8 cellular contexts compared by ENCODE assay signal in the genomic region with DNA sequence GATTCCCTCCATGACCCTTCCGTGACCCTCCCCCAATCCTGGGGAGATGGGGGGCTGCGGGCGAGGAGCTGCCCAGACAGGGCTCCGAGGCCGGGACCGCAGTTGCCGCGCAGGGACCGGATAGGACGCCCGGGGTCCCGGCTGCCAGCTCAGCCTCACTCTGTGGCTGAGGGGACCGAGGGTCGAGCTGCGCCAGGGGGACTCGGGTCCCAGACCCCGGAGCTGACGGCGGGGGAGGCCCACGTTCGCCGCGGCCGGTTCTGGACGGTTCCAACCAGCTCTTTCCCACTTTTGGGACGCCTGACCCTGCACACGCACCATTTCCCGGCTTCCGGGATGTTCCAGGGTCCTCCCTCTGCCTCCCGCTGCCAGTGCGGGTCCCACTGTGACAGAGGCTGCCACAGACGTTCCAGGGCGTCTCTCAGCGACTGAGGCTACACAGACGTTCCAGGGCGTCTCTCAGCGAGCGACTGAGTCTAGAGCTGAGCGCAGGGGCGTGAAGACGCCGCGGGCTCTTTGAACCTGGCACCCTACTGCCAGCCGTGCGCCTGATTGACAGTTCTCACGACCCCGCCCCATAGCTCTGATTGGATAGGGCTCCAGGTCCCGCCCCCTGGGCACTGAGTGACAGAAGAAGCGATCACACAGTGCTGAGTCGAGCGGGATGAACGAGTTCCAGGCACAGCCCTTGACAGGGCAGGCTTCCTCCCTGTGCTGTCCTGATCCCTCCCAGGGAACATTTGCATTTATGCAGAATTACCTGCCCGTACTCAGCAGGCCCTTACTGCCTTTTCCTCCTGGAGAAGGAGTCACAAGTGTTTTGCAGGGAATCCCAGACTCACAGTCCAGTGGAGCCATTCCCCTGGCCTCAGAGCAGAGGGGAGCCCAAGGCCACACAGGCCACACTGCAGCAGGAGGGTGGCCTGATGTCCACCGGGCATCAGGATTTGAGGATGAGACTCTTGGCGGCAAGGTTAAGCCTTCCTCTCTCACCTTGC. TPM values are rescaled to one million over a fixed set of nuclear protein-coding genes. Genes with fewer than 3 reads are reported as not detected.
DNase-seq lines count a peak whose midpoint lies in the region; ATAC-seq and TF ChIP-seq lines count a peak whose summit lies in the region.

Gene ZNF563 (minus strand): TSS at position 472 of the 998 bp plus-strand sequence. CDS start 151 bp downstream, at position 321.

- no peaks in the 10 kb centered on the region for H3K9me3 ChIP-seq in T-helper 17 cell (ENCODE audit: control insufficient read depth, low read length, poor library complexity, severe bottlenecking)
- H3K9me3 ChIP-seq in right atrium auricular region, result no peaks in the 10 kb centered on the region
- no peaks in the 10 kb centered on the region for H3K9me3 ChIP-seq in prostate gland

- H3K36me3 ChIP-seq in right atrium auricular region (no peaks in the 10 kb centered on the region), prostate gland (no peaks in the 10 kb centered on the region)

- peaks cover 30% of the 10 kb centered on the region for H3K4me1 Mint-ChIP-seq in T-helper 17 cell

- H3K27me3 ChIP-seq in right atrium auricular region (no peaks in the 10 kb centered on the region), prostate gland (replicated peaks; ENCODE audit: insufficient read depth) (no peaks in the 10 kb centered on the region)

- 1% methylated on average over 54 of the region's 55 CpGs for WGBS in prostate gland

- TF ChIP-seq CTCF in HFF-Myc (IDR thresholded peaks at IDR 0.05; ENCODE audit: low read depth, low read length, missing control alignments), result no peak
- no peak for TF ChIP-seq CTCF in right atrium auricular region (IDR thresholded peaks at IDR 0.05)
- no peak for TF ChIP-seq CTCF in prostate gland (IDR thresholded peaks at IDR 0.05)

- intact Hi-C loops in prostate gland (cut with DNase I), result loop anchor here (1.0 kb wide), 1 partner anchor 39 kb away; the partner anchor contains the start of gene ZNF44

- H3K4me1 ChIP-seq in right atrium auricular region (peaks cover 0 to 32% of the 10 kb centered on the region in 2 donors), prostate gland (replicated peaks) (no peaks in the 10 kb centered on the region)

- peak within 1 kb of the TSS; percentile 95 for H3K27ac ChIP-seq in right atrium auricular region
- H3K27ac ChIP-seq in prostate gland, result peak within 1 kb of the TSS; percentile 94 to 97

- peak within 1 kb of the TSS; percentile 93 for H3K27ac Mint-ChIP-seq in T-helper 17 cell

- ATAC-seq in T-helper 17 cell, result peak; percentile 96

- H3K4me3 Mint-ChIP-seq in T-helper 17 cell, result peak within 1 kb of the TSS; percentile 99

- H3K36me3 Mint-ChIP-seq in T-helper 17 cell (ENCODE audit: low read depth), result no peaks in the 10 kb centered on the region

- no peaks in the 10 kb centered on the region for H3K27me3 Mint-ChIP-seq in T-helper 17 cell

- H3K4me3 ChIP-seq in GM08714 (ENCODE audit: low read length), result peak within 1 kb of the TSS; percentile 88
- peak within 1 kb of the TSS; percentile 48 for H3K4me3 ChIP-seq in HFF-Myc (replicated peaks; ENCODE audit: low read depth, low read length)
- peak within 1 kb of the TSS; percentile 73 to 86 for H3K4me3 ChIP-seq in right atrium auricular region
- peak within 1 kb of the TSS; percentile 88 to 90 for H3K4me3 ChIP-seq in prostate gland

- TF ChIP-seq POLR2A in prostate gland (IDR thresholded peaks at IDR 0.05), result peak; percentile 95

- DNase-seq in HFF-Myc (ENCODE audit: extremely low read depth, low read depth) (peak; percentile 27), NCI-H1092 (lab: John Stamatoyannopoulos, UW) (peak; percentile 95), T-helper 17 cell (peak; percentile 83 to 96 (median 91)), anterior cingulate cortex (lab: John Stamatoyannopoulos, UW) (peak; percentile 63 to 99 (median 95)), right atrium auricular region (ENCODE audit: low spot score) (peak; percentile 99), prostate gland (ENCODE audit: low spot score) (peak; percentile 98), ureter (ENCODE audit: low spot score) (peak; percentile 99)

RNA-seq across cellular contexts. Expression of gene ZNF563, which starts in this region (rescaled TPM):
- total RNA-seq in T-helper 17 cell (1 to 10 TPM; 1.1 to 2.3 TPM), right atrium auricular region (1 to 10 TPM; 4.7 to 7.6 TPM), prostate gland (10 to 100 TPM; 16.7 to 23.6 TPM), ureter (7.1 TPM)

Comparison
In these comparisons a context has a peak if more than half of its experiments do, and no peak if none do; other contexts are left out.
1. Peak in every context shown above with its lines: DNase-seq, ATAC-seq, H3K4me3 ChIP-seq and H3K27ac ChIP-seq.
2. DNase-seq: peak in every context shown above with its lines; median percentile 99 in right atrium auricular region; 99 in ureter; 98 in prostate gland; 95 in NCI-H1092; 95 in anterior cingulate cortex; 91 in T-helper 17 cell; 27 in HFF-Myc.